ENCODE assay signal across 29 cellular contexts in the genomic region with DNA sequence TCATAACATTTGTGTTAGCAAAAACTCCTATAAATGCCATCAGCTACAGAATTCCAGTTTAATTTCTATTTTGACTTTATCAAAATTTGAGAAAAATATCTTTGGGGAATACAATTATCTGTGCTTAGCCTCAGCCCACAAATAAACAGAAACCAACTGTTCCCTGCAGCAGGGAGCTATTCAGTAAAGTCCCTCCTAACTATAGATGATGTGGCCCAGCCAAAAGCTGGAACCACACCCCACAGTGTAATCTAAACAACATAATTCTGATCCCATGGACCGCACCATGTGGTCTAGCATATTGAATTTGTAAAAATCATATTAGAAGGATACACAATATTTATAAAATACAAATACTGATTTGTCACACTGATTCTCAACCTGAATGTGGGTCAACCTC.
"Had no signal": no experiment of that assay in that cellular context is flagged by ENCODE, and none has a peak within 500 bp of the region (broad histone marks: within the 10 kb centered on the region; RNA-seq: fewer than 3 reads in every experiment).

No MANE protein-coding gene starts in this region.

- H3K9me3 ChIP-seq: ascending aorta, breast epithelium, colonic mucosa, esophagus muscularis mucosa, gastroesophageal sphincter had no signal

- H3K27me3 ChIP-seq: ascending aorta, cardiac muscle cell, colonic mucosa had no signal

- DNase-seq: activated CD4-positive, alpha-beta memory T cell treated with anti-CD3 and anti-CD28 coated beads for 36 hours; activated CD4-positive, alpha-beta T cell treated with anti-CD3 and anti-CD28 coated beads for 36 hours; activated CD4-positive, alpha-beta T cell treated with anti-CD3 and anti-CD28 coated beads, Interleukin-2, amount 10 ng/mL, durations not matched to agents 24 days and 14 days; activated CD4-positive, CD25-positive, alpha-beta regulatory T cell; activated CD4-positive, CD25-positive, alpha-beta regulatory T cell treated with anti-CD3 and anti-CD28 coated beads, Interleukin-2, amount 50 U/mL, for 72 hours; activated CD8-positive, alpha-beta memory T cell treated with anti-CD3 and anti-CD28 coated beads, Interleukin-2, amount 10 ng/mL, durations not matched to agents 7 days and 5 days; activated CD8-positive, alpha-beta memory T cell treated with anti-CD3 and anti-CD28 coated beads, Interleukin-2, amount 50 U/mL, for 4 hours; activated CD8-positive, alpha-beta T cell treated with anti-CD3 and anti-CD28 coated beads, Interleukin-2, amount 10 ng/mL, durations not matched to agents 7 days and 5 days; activated gamma-delta T cell; activated naive CD4-positive, alpha-beta T cell; activated naive CD4-positive, alpha-beta T cell treated with anti-CD3 and anti-CD28 coated beads, Interleukin-2, amount 10 ng/mL, durations not matched to agents 7 days and 5 days; activated naive CD8-positive, alpha-beta T cell treated with anti-CD3 and anti-CD28 coated beads, Interleukin-2, amount 10 ng/mL, durations not matched to agents 7 days and 5 days; activated T-cell treated with anti-CD3 and anti-CD28 coated beads, Interleukin-2, amount 50 U/mL, for 24 hours; activated T-cell treated with anti-CD3 and anti-CD28 coated beads, Interleukin-2, amount 50 U/mL, for 72 hours; central memory CD4-positive, alpha-beta T cell; cerebellar nuclear complex; effector memory CD4-positive, alpha-beta T cell; endodermal cell; erythroblast; foreskin melanocyte; T-helper 2 cell had no signal

- H3K36me3 ChIP-seq: ascending aorta, breast epithelium, cardiac muscle cell, colonic mucosa, esophagus muscularis mucosa, gastroesophageal sphincter had no signal

- H3K4me1 ChIP-seq: ascending aorta, breast epithelium, colonic mucosa had no signal

- H3K4me3 ChIP-seq: ascending aorta, breast epithelium, cardiac muscle cell, colonic mucosa, dorsolateral prefrontal cortex, esophagus muscularis mucosa, gastroesophageal sphincter had no signal

- H3K27ac ChIP-seq: ascending aorta, breast epithelium, cardiac muscle cell, colonic mucosa, dorsolateral prefrontal cortex, esophagus muscularis mucosa, gastroesophageal sphincter had no signal

- ATAC-seq: activated CD4-positive, alpha-beta T cell treated with anti-CD3 and anti-CD28 coated beads for 36 hours; activated CD8-positive, alpha-beta memory T cell treated with anti-CD3 and anti-CD28 coated beads, Interleukin-2, amount 10 ng/mL, durations not matched to agents 7 days and 5 days; activated CD8-positive, alpha-beta T cell treated with anti-CD3 and anti-CD28 coated beads, Interleukin-2, amount 10 ng/mL, durations not matched to agents 7 days and 5 days; activated naive CD4-positive, alpha-beta T cell treated with anti-CD3 and anti-CD28 coated beads, Interleukin-2, amount 50 U/mL, for 72 hours; activated T-cell treated with anti-CD3 and anti-CD28 coated beads, Interleukin-2, amount 50 U/mL, for 72 hours; gastroesophageal sphincter had no signal
